In the genomic region with DNA sequence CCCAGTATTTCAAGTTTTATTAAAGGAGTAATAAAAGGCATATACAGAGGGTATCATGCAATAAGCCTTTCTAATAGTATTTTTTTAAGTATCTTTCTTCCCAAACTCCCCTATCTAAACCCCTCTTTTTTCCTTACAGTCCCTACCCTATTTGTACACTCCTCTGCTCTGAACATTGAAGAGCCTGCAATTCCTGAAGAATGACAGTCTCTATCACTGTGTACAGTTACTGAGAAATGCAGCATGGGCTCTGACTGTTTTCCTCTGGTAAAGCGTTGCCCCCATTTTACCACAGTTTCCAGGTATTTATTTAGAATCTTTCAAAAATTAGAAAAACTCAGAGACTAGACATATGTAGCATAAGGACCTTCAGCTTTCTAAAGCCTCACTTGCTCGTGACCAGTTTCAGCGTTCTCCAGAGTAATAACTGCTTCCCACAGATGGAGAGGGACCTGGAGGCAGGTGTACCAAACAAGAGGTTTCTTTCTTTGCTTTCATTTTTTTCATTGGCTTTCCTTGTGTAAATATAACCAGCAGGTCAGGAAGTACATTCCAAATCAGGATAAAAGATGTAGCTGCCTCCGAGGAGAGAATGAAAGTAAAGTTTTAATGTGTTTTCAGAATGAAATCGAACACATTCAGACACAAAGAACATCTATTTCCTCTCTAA, we compare ENCODE assay signal across 11 cellular contexts.
DNase-seq lines count a peak whose midpoint lies in the region; ATAC-seq and TF ChIP-seq lines count a peak whose summit lies in the region.
"Had no signal": no experiment of that assay in that cellular context is flagged by ENCODE, and none has a peak within 500 bp of the region (broad histone marks: within the 10 kb centered on the region; RNA-seq: fewer than 3 reads in every experiment).

No MANE protein-coding gene starts in this region.

- peak; percentile 62 for DNase-seq in DMS79 treated with DMSO at 0.1 percent for 48 hours (lab: John Stamatoyannopoulos, UW)
- DNase-seq in NCI-H187 treated with DMSO at 0.1 percent for 48 hours (lab: John Stamatoyannopoulos, UW), result peak; percentile 87
- no peak for DNase-seq in naive thymus-derived CD8-positive, alpha-beta T cell
- no peak for DNase-seq in mesothelial cell of epicardium (ENCODE audit: low spot score in 2 of 2, unreplicated experiment in 2 of 2)
- DNase-seq in NCI-H1694 (lab: John Stamatoyannopoulos, UW), result no peak
- DNase-seq: activated naive CD4-positive, alpha-beta T cell treated with Interleukin-2 at 50 U/mL for 16 hours; dorsolateral prefrontal cortex had no signal

- peak overlapping the region; percentile 9 for H3K4me3 ChIP-seq in WI38 (ENCODE audit: low read depth, low read length)
- H3K4me3 ChIP-seq: dorsolateral prefrontal cortex had no signal

- peaks cover 6 to 26% (median 11%) of the 10 kb centered on the region in 9 donors for H3K9me3 Mint-ChIP-seq in naive thymus-derived CD8-positive, alpha-beta T cell
- H3K9me3 Mint-ChIP-seq in mesothelial cell of epicardium, result peaks cover 15% of the 10 kb centered on the region

- ATAC-seq in naive thymus-derived CD8-positive, alpha-beta T cell, result no peak
- ATAC-seq in HG03159 (IDR thresholded peaks at IDR 0.05; ENCODE audit: unreplicated experiment), result no peak
- ATAC-seq in GM18502 (IDR thresholded peaks at IDR 0.05; ENCODE audit: poor library complexity, unreplicated experiment), result no peak
- ATAC-seq: sciatic nerve had no signal

- peak overlapping the region; percentile 7 to 71 (median 56) for H3K4me3 Mint-ChIP-seq in naive thymus-derived CD8-positive, alpha-beta T cell
- no peak overlapping the region for H3K4me3 Mint-ChIP-seq in mesothelial cell of epicardium

- peak overlapping the region in 8 of 10 donors; percentile 2 to 65 (median 26) for H3K27ac Mint-ChIP-seq in naive thymus-derived CD8-positive, alpha-beta T cell
- H3K27ac Mint-ChIP-seq in mesothelial cell of epicardium, result no peak overlapping the region

- H3K36me3 Mint-ChIP-seq in naive thymus-derived CD8-positive, alpha-beta T cell, result peaks cover 0 to 18% (median 11%) of the 10 kb centered on the region in 3 donors
- no peaks in the 10 kb centered on the region for H3K36me3 Mint-ChIP-seq in mesothelial cell of epicardium

- POLR2A ChIA-PET in naive thymus-derived CD8-positive, alpha-beta T cell (lab: Charles Lee), result no interaction called here

- TF ChIP-seq CTCF in WI38 (IDR thresholded peaks at IDR 0.05; ENCODE audit: low read depth, low read length) (no peak), mesothelial cell of epicardium (IDR thresholded peaks at IDR 0.05; ENCODE audit: unreplicated experiment) (no peak)

- peaks cover 0 to 2% (median 0%) of the 10 kb centered on the region in 5 donors for H3K27me3 Mint-ChIP-seq in naive thymus-derived CD8-positive, alpha-beta T cell
- peaks cover 15% of the 10 kb centered on the region for H3K27me3 Mint-ChIP-seq in mesothelial cell of epicardium (ENCODE audit: low read depth)

- H3K4me1 Mint-ChIP-seq in naive thymus-derived CD8-positive, alpha-beta T cell, result peaks cover 7 to 11% (median 10%) of the 10 kb centered on the region in 4 donors
- H3K4me1 Mint-ChIP-seq in mesothelial cell of epicardium, result no peaks in the 10 kb centered on the region

Comparison
In these comparisons a context has a peak if more than half of its experiments do, and no peak if none do; other contexts are left out.
1. DNase-seq: peak in DMS79 treated with DMSO at 0.1 percent for 48 hours (single experiment) and NCI-H187 treated with DMSO at 0.1 percent for 48 hours (single experiment); none in naive thymus-derived CD8-positive, alpha-beta T cell (0 of 10), mesothelial cell of epicardium (0 of 2) and NCI-H1694 (single experiment).